ENCODE assay signal across 8 cellular contexts in genomic region chr20:50794846-50795634, GRCh38. TPM values are rescaled to one million over a fixed set of nuclear protein-coding genes. Genes with fewer than 3 reads are reported as not detected.
A peak's percentile ranks its signal among the peaks of the same experiment; 100 is the strongest.
DNase-seq lines count a peak whose midpoint lies in the region; ATAC-seq and TF ChIP-seq lines count a peak whose summit lies in the region.

BCAS4 (plus strand) TSS chr20:50795061; CDS start chr20:50795084, 23 bp downstream.

- H3K4me1 ChIP-seq in HUES64 (ENCODE audit: insufficient read depth, low read length) (peaks cover 12% of the 10 kb centered on the region), SJSA1 (replicated peaks) (peaks cover 16% of the 10 kb centered on the region), ovary (ENCODE audit: insufficient read depth) (peaks cover 3% of the 10 kb centered on the region), thymus (ENCODE audit: control insufficient read depth, insufficient read depth, low read length) (peaks cover 4% of the 10 kb centered on the region)

- WGBS in HUES64: under 1% methylated on average over 92 of the region's 92 CpGs
- WGBS in ovary, 3 donors: 1 to 2% (median 1%) methylated on average over 59 to 92 of the region's 92 CpGs
- WGBS in thymus: under 1% methylated on average over 92 of the region's 92 CpGs

- no peaks in the 10 kb centered on the region for H3K36me3 ChIP-seq in HUES64 (ENCODE audit: insufficient read depth, low read length)
- no peaks in the 10 kb centered on the region; the same call in 1 of the 2 replicates for H3K36me3 ChIP-seq in SJSA1
- no peaks in the 10 kb centered on the region for H3K36me3 ChIP-seq in ovary
- no peaks in the 10 kb centered on the region for H3K36me3 ChIP-seq in thymus (ENCODE audit: control insufficient read depth, insufficient read depth)

- TF ChIP-seq POLR2A in ovary (IDR thresholded peaks at IDR 0.05): no peak

- no peak for TF ChIP-seq EP300 in ovary (IDR thresholded peaks at IDR 0.05)

- ATAC-seq in GM21447 (IDR thresholded peaks at IDR 0.05; ENCODE audit: unreplicated experiment): peak; percentile 44

- intact Hi-C loops in ovary (cut with DNase I): loop anchor here in 3 of 4 donors (2.0 to 10.0 kb wide), 2 partner anchors 130 to 136 kb away; partner anchors contain the start of gene ADNP (in 2 of the 3)

- H3K9me3 ChIP-seq in HUES64 (ENCODE audit: insufficient read depth, low read depth, low read length) (no peaks in the 10 kb centered on the region), SJSA1 (replicated peaks) (no peaks in the 10 kb centered on the region), ovary (no peaks in the 10 kb centered on the region), thymus (ENCODE audit: control insufficient read depth) (no peaks in the 10 kb centered on the region)

- H3K27ac ChIP-seq in HUES64 (ENCODE audit: low read depth, low read length) (peak within 1 kb of the TSS; percentile 63; the same call in 1 of the 2 replicates), SJSA1 (no peak within 1 kb of the TSS), ovary (peak within 1 kb of the TSS; percentile 10 to 44), thymus (ENCODE audit: low read depth) (peak within 1 kb of the TSS; percentile 84)

- H3K27me3 ChIP-seq in HUES64 (ENCODE audit: insufficient read depth, low read length): peaks cover 4% of the 10 kb centered on the region; the same call in 1 of the 2 replicates
- H3K27me3 ChIP-seq in SJSA1 (replicated peaks): no peaks in the 10 kb centered on the region
- H3K27me3 ChIP-seq in ovary: no peaks in the 10 kb centered on the region
- peaks cover 6% of the 10 kb centered on the region for H3K27me3 ChIP-seq in thymus (ENCODE audit: control insufficient read depth, insufficient read depth)

- TF ChIP-seq CTCF in ovary (IDR thresholded peaks at IDR 0.05): peak in 2 of 3 donors; percentile 97

- peak within 1 kb of the TSS; percentile 67 for H3K9ac ChIP-seq in HUES64 (ENCODE audit: low read depth, low read length)

- H3K4me3 ChIP-seq in HUES64 (ENCODE audit: low read length): peak within 1 kb of the TSS; percentile 79
- peak within 1 kb of the TSS; percentile 61 for H3K4me3 ChIP-seq in SJSA1
- peak within 1 kb of the TSS; percentile 76 for H3K4me3 ChIP-seq in ovary
- peak within 1 kb of the TSS; percentile 86 for H3K4me3 ChIP-seq in thymus (ENCODE audit: low read length)

- DNase-seq in DMS79 (lab: John Stamatoyannopoulos, UW): peak; percentile 9
- DNase-seq in SJSA1 (ENCODE audit: low read depth in 1 of 2, low spot score in 2 of 2): peak; percentile 61
- DNase-seq in activated naive CD4-positive, alpha-beta T cell treated with Interleukin-2 at 50 U/mL for 16 hours: peak; percentile 88
- peak; percentile 54 for DNase-seq in globus pallidus (ENCODE audit: low spot score)
- DNase-seq in ovary: peak; percentile 61 to 85 (median 72)

RNA-seq across cellular contexts. Expression of gene BCAS4, which starts in this region (rescaled TPM):
- 8.2 TPM for polyA plus RNA-seq in HUES64 (2013, experiment 1 of 2)
- 12.2 TPM for polyA plus RNA-seq in HUES64 (2013, experiment 2 of 2)
- 4.6 and 17.9 TPM in 2 replicates for total RNA-seq in SJSA1 (2014; rRNA removed; shearing (Covaris generic))
- 1 to 10 TPM; 2.0 to 9.1 (median 3.3) TPM for total RNA-seq in ovary
- 1 to 10 TPM; 2.6 to 2.7 TPM for polyA plus RNA-seq in ovary
- polyA plus RNA-seq in thymus: 14.5 TPM

Comparison
In these comparisons a context has a peak if more than half of its experiments do, and no peak if none do; other contexts are left out.
1. DNase-seq: peak in every context shown above with its lines; median percentile 88 in activated naive CD4-positive, alpha-beta T cell treated with Interleukin-2 at 50 U/mL for 16 hours; 72 in ovary; 61 in SJSA1; 54 in globus pallidus; 9 in DMS79.